In genomic region chr6:22601941-22602340, GRCh38 we compare ENCODE assay signal across 25 cellular contexts. TPM values are rescaled to one million over a fixed set of nuclear protein-coding genes. Genes with fewer than 3 reads are reported as not detected.
"Had no signal": no experiment of that assay in that cellular context is flagged by ENCODE, and none has a peak within 500 bp of the region (broad histone marks: within the 10 kb centered on the region; RNA-seq: fewer than 3 reads in every experiment).

No MANE protein-coding gene starts in this region.

- H3K9me3 ChIP-seq: heart left ventricle, neutrophil had no signal

- H3K27me3 ChIP-seq: heart left ventricle, neutrophil had no signal

- H3K36me3 ChIP-seq: heart left ventricle, neutrophil had no signal

- DNase-seq: effector CD4-positive, alpha-beta T cell; foreskin melanocyte; heart left ventricle; hippocampal formation; kidney glomerular epithelial cell; mammary epithelial cell; naive thymus-derived CD4-positive, alpha-beta T cell; posterior cingulate gyrus; right cardiac atrium; small intestine; stimulated activated CD4-positive, alpha-beta T cell treated with anti-CD3 and anti-CD28 coated beads, Interleukin-12 subunit alpha, Interleukin-12 subunit beta, amount 100 ng/mL, for 4 hours; stimulated activated naive CD4-positive, alpha-beta T cell; trophoblast cell had no signal

- H3K27ac ChIP-seq: coronary artery, heart left ventricle, neutrophil had no signal

- FAIRE-seq: small intestine had no signal

- ATAC-seq: heart left ventricle; left lobe of liver; naive thymus-derived CD4-positive, alpha-beta T cell; right cardiac atrium had no signal

- H3K4me3 ChIP-seq: coronary artery, heart left ventricle had no signal

RNA-seq across cellular contexts. Expression of gene HDGFL1, which starts 32.6 kb away (rescaled TPM):
- total RNA-seq: dermis microvascular lymphatic vessel endothelial cell; heart left ventricle; left lobe of liver; lower leg skin; mammary epithelial cell; mesenteric fat pad; mononuclear cell; naive thymus-derived CD4-positive, alpha-beta T cell; osteoblast; pulmonary artery endothelial cell; right cardiac atrium; urinary bladder had no signal
- polyA plus RNA-seq: esophagus; heart left ventricle; mammary epithelial cell; naive thymus-derived CD4-positive, alpha-beta T cell; neural cell; right cardiac atrium; small intestine; urinary bladder had no signal
